Comparison of ENCODE assay signal across 28 cellular contexts in the genomic region with DNA sequence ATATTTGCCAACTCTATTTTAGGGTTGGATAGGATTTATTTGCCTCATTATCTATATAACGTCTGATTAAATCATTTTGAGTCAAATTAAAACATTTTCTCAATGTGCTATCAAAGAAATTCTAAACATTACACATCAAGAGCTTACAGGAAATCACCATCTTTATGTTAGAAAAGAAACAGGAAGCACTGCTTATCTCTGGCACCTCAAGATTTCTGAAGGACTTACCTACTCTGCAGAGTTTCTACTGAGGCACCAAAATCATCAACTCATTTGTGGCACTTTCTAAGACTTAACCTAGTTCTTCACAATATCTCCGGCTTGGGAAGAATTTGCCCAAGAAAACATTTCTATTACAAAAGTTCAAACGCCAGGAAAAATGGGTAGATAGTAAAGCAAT.
DNase-seq lines count a peak whose midpoint lies in the region; ATAC-seq and TF ChIP-seq lines count a peak whose summit lies in the region.
"Had no signal": no experiment of that assay in that cellular context is flagged by ENCODE, and none has a peak within 500 bp of the region (broad histone marks: within the 10 kb centered on the region; RNA-seq: fewer than 3 reads in every experiment).

No MANE protein-coding gene starts in this region.

- H3K9me3 ChIP-seq in DND-41 (ENCODE audit: insufficient read depth, low read length, severe bottlenecking), result no peaks in the 10 kb centered on the region
- H3K9me3 ChIP-seq: esophagus squamous epithelium, MG63, psoas muscle, sigmoid colon, suprapubic skin, upper lobe of right lung had no signal

- no peaks in the 10 kb centered on the region for H3K27me3 Mint-ChIP-seq in activated T-cell treated with anti-CD3 and anti-CD28 coated beads, Interleukin-2, amount 50 U/mL, for 24 hours
- no peaks in the 10 kb centered on the region for H3K27me3 Mint-ChIP-seq in activated CD8-positive, alpha-beta T cell treated with anti-CD3 and anti-CD28 coated beads, Interleukin-2, amount 10 ng/mL, durations not matched to agents 7 days and 5 days (ENCODE audit: low read depth)
- peaks cover 1 to 6% (median 6%) of the 10 kb centered on the region in 3 donors for H3K27me3 Mint-ChIP-seq in immature natural killer cell (ENCODE audit: low read depth in 3 of 3)
- H3K27me3 Mint-ChIP-seq: dendritic cell treated with granulocyte-macrophage colony-stimulating factor and Interleukin-4, amounts not matched to agents 40 ng/mL and 50 ng/mL, for 4 days; stimulated activated memory B cell treated with anti-CD40 and anti-IgM and Interleukin-4, amounts not matched to agents 10 μg/mL and 1 μg/mL and 100 μg/mL, for 72 hours had no signal

- no peaks in the 10 kb centered on the region for H3K79me2 ChIP-seq in DND-41 (ENCODE audit: insufficient read depth, low read length)
- H3K79me2 ChIP-seq: hepatocyte had no signal

- no peaks in the 10 kb centered on the region for H3K36me3 ChIP-seq in DND-41 (ENCODE audit: insufficient read depth, low read length)
- H3K36me3 ChIP-seq: esophagus squamous epithelium, MG63, sigmoid colon, suprapubic skin, upper lobe of right lung had no signal

- H3K4me3 Mint-ChIP-seq in activated T-cell treated with anti-CD3 and anti-CD28 coated beads, Interleukin-2, amount 50 U/mL, for 24 hours, result no peak overlapping the region
- no peak overlapping the region for H3K4me3 Mint-ChIP-seq in activated CD8-positive, alpha-beta T cell treated with anti-CD3 and anti-CD28 coated beads, Interleukin-2, amount 10 ng/mL, durations not matched to agents 7 days and 5 days
- H3K4me3 Mint-ChIP-seq in immature natural killer cell, result peak overlapping the region; percentile 43 to 81 (median 73)
- H3K4me3 Mint-ChIP-seq: dendritic cell treated with granulocyte-macrophage colony-stimulating factor and Interleukin-4, amounts not matched to agents 40 ng/mL and 50 ng/mL, for 4 days; stimulated activated memory B cell treated with anti-CD40 and anti-IgM and Interleukin-4, amounts not matched to agents 10 μg/mL and 1 μg/mL and 100 μg/mL, for 72 hours had no signal

- H3K4me1 ChIP-seq in DND-41 (ENCODE audit: insufficient read depth, low read length), result peaks cover 11% of the 10 kb centered on the region
- H3K4me1 ChIP-seq: esophagus squamous epithelium, psoas muscle, sigmoid colon, suprapubic skin, upper lobe of right lung had no signal

- no peak overlapping the region for H3K4me3 ChIP-seq in DND-41 (ENCODE audit: low read depth in 1 of 2, low read length in 2 of 2)
- H3K4me3 ChIP-seq: esophagus squamous epithelium, hepatocyte, K562, MG63, psoas muscle, sigmoid colon, SK-N-MC, suprapubic skin, upper lobe of right lung had no signal

- H2AFZ ChIP-seq in DND-41 (ENCODE audit: low read depth, low read length), result peak overlapping the region; percentile 42; the same call in 1 of the 2 replicates
- H2AFZ ChIP-seq: hepatocyte had no signal

- H3K36me3 Mint-ChIP-seq in activated T-cell treated with anti-CD3 and anti-CD28 coated beads, Interleukin-2, amount 50 U/mL, for 24 hours (ENCODE audit: low read depth), result no peaks in the 10 kb centered on the region
- H3K36me3 Mint-ChIP-seq in activated CD8-positive, alpha-beta T cell treated with anti-CD3 and anti-CD28 coated beads, Interleukin-2, amount 10 ng/mL, durations not matched to agents 7 days and 5 days (ENCODE audit: low read depth), result peaks cover 16% of the 10 kb centered on the region
- H3K36me3 Mint-ChIP-seq in immature natural killer cell, result no peaks in the 10 kb centered on the region
- H3K36me3 Mint-ChIP-seq: stimulated activated memory B cell treated with anti-CD40 and anti-IgM and Interleukin-4, amounts not matched to agents 10 μg/mL and 1 μg/mL and 100 μg/mL, for 72 hours had no signal

- no peak for TF ChIP-seq CTCF in DND-41 (IDR thresholded peaks at IDR 0.05; ENCODE audit: borderline replicate concordance, extremely low read depth, low read length, poor library complexity, severe bottlenecking)

- H3K4me1 Mint-ChIP-seq in activated T-cell treated with anti-CD3 and anti-CD28 coated beads, Interleukin-2, amount 50 U/mL, for 24 hours (ENCODE audit: low read depth), result peaks cover 66% of the 10 kb centered on the region
- peaks cover 59% of the 10 kb centered on the region for H3K4me1 Mint-ChIP-seq in activated CD8-positive, alpha-beta T cell treated with anti-CD3 and anti-CD28 coated beads, Interleukin-2, amount 10 ng/mL, durations not matched to agents 7 days and 5 days (ENCODE audit: low read depth)
- peaks cover 63 to 83% of the 10 kb centered on the region in 2 donors for H3K4me1 Mint-ChIP-seq in immature natural killer cell
- H3K4me1 Mint-ChIP-seq: stimulated activated memory B cell treated with anti-CD40 and anti-IgM and Interleukin-4, amounts not matched to agents 10 μg/mL and 1 μg/mL and 100 μg/mL, for 72 hours had no signal

- CTCF ChIA-PET in activated CD8-positive, alpha-beta T cell treated with anti-CD3 and anti-CD28 coated beads, Interleukin-2, amount 10 ng/mL, durations not matched to agents 7 days and 5 days (lab: Charles Lee), result no interaction called here

- no peak; the same call in 2 of the 3 replicates for ATAC-seq in DND-41 (ENCODE audit: insufficient read depth, low read depth)
- ATAC-seq in activated CD8-positive, alpha-beta T cell treated with anti-CD3 and anti-CD28 coated beads, Interleukin-2, amount 10 ng/mL, durations not matched to agents 7 days and 5 days, result peak; percentile 32
- ATAC-seq: K562; left cardiac atrium; psoas muscle; stimulated activated memory B cell treated with anti-CD40 and anti-IgM and Interleukin-4, amounts not matched to agents 10 μg/mL and 1 μg/mL and 100 μg/mL, for 72 hours; upper lobe of right lung had no signal

- H3K4me2 ChIP-seq in DND-41 (ENCODE audit: insufficient read depth, low read length), result no peak overlapping the region
- H3K4me2 ChIP-seq: hepatocyte had no signal

- peak overlapping the region; percentile 76 for H3K27ac Mint-ChIP-seq in activated T-cell treated with anti-CD3 and anti-CD28 coated beads, Interleukin-2, amount 50 U/mL, for 24 hours
- peak overlapping the region; percentile 88 for H3K27ac Mint-ChIP-seq in activated CD8-positive, alpha-beta T cell treated with anti-CD3 and anti-CD28 coated beads, Interleukin-2, amount 10 ng/mL, durations not matched to agents 7 days and 5 days
- H3K27ac Mint-ChIP-seq in immature natural killer cell, result peak overlapping the region in 4 of 6 donors; percentile 51 to 77 (median 61)
- H3K27ac Mint-ChIP-seq: dendritic cell treated with granulocyte-macrophage colony-stimulating factor and Interleukin-4, amounts not matched to agents 40 ng/mL and 50 ng/mL, for 4 days; stimulated activated memory B cell treated with anti-CD40 and anti-IgM and Interleukin-4, amounts not matched to agents 10 μg/mL and 1 μg/mL and 100 μg/mL, for 72 hours had no signal

- no peaks in the 10 kb centered on the region for H4K20me1 ChIP-seq in DND-41 (ENCODE audit: insufficient read depth, low read length)

- H3K9ac ChIP-seq in DND-41 (ENCODE audit: low read depth, low read length), result no peak overlapping the region

- H3K9me3 Mint-ChIP-seq in activated T-cell treated with anti-CD3 and anti-CD28 coated beads, Interleukin-2, amount 50 U/mL, for 24 hours, result peaks cover 6% of the 10 kb centered on the region
- H3K9me3 Mint-ChIP-seq in activated CD8-positive, alpha-beta T cell treated with anti-CD3 and anti-CD28 coated beads, Interleukin-2, amount 10 ng/mL, durations not matched to agents 7 days and 5 days (ENCODE audit: insufficient read depth), result peaks cover 14% of the 10 kb centered on the region
- no peaks in the 10 kb centered on the region for H3K9me3 Mint-ChIP-seq in immature natural killer cell
- H3K9me3 Mint-ChIP-seq: dendritic cell treated with granulocyte-macrophage colony-stimulating factor and Interleukin-4, amounts not matched to agents 40 ng/mL and 50 ng/mL, for 4 days; stimulated activated memory B cell treated with anti-CD40 and anti-IgM and Interleukin-4, amounts not matched to agents 10 μg/mL and 1 μg/mL and 100 μg/mL, for 72 hours had no signal

- DNase-seq in activated T-cell treated with anti-CD3 and anti-CD28 coated beads, Interleukin-2, amount 50 U/mL, for 24 hours, result no peak
- DNase-seq in activated T-cell treated with anti-CD3 and anti-CD28 coated beads, Interleukin-2, amount 50 U/mL, for 1 hour, result no peak
- DNase-seq in DND-41, result no peak
- no peak for DNase-seq in activated CD8-positive, alpha-beta T cell treated with anti-CD3 and anti-CD28 coated beads, Interleukin-2, amount 10 ng/mL, durations not matched to agents 7 days and 5 days
- DNase-seq in immature natural killer cell, result peak in 1 of 3 donors; percentile 15
- DNase-seq in SIG-M5 treated with dmso at 0.1 percent for 504 hours (lab: John Stamatoyannopoulos, UW; ENCODE audit: unreplicated experiment), result no peak
- DNase-seq in NCI-H526 treated with DMSO at 0.1 percent for 48 hours (lab: John Stamatoyannopoulos, UW), result no peak
- DNase-seq in DMS 273 treated with DMSO at 0.1 percent for 48 hours (lab: John Stamatoyannopoulos, UW), result no peak
- DNase-seq: activated CD8-positive, alpha-beta memory T cell treated with anti-CD3 and anti-CD28 coated beads, Interleukin-2, amount 50 U/mL, for 4 hours; central memory CD4-positive, alpha-beta T cell; DMS79 treated with DMSO at 0.1 percent for 48 hours; esophagus squamous epithelium; foreskin melanocyte; left cardiac atrium; mammary epithelial cell; MG63; NCI-H1417 treated with DMSO at 0.1 percent for 48 hours; NCI-H446; psoas muscle; sigmoid colon; stimulated activated CD4-positive, alpha-beta T cell treated with anti-CD3 and anti-CD28 coated beads, Interleukin-4, amount 100 ng/mL, for 24 hours; upper lobe of right lung had no signal

- H3K27me3 ChIP-seq in DND-41 (ENCODE audit: insufficient read depth, low read length, poor library complexity), result no peaks in the 10 kb centered on the region
- H3K27me3 ChIP-seq: esophagus squamous epithelium, hepatocyte, MG63, sigmoid colon, suprapubic skin, upper lobe of right lung had no signal

- POLR2A ChIA-PET in activated CD8-positive, alpha-beta T cell treated with anti-CD3 and anti-CD28 coated beads, Interleukin-2, amount 10 ng/mL, durations not matched to agents 7 days and 5 days (lab: Charles Lee), result no interaction called here

- 0 out of 2 replicates have a peak overlapping the region, but pooled peaks have one; percentile 31 for H3K27ac ChIP-seq in DND-41 (ENCODE audit: low read length)
- H3K27ac ChIP-seq: esophagus squamous epithelium, hepatocyte, psoas muscle, sigmoid colon, SK-N-MC, suprapubic skin, upper lobe of right lung had no signal

Comparison
In these comparisons a context has a peak if more than half of its experiments do, and no peak if none do; other contexts are left out.
1. H3K4me3 Mint-ChIP-seq: peak in immature natural killer cell (5 of 5); none in activated T-cell treated with anti-CD3 and anti-CD28 coated beads, Interleukin-2, amount 50 U/mL, for 24 hours (single experiment) and activated CD8-positive, alpha-beta T cell treated with anti-CD3 and anti-CD28 coated beads, Interleukin-2, amount 10 ng/mL, durations not matched to agents 7 days and 5 days (single experiment).
2. Peak in every context shown above with its lines, with median percentiles within 50 percentile points of each other: H3K27ac Mint-ChIP-seq.